ENCODE assay signal across 13 cellular contexts in genomic region chr7:28570113-28570969, GRCh38.
DNase-seq lines count a peak whose midpoint lies in the region; ATAC-seq and TF ChIP-seq lines count a peak whose summit lies in the region.
"Had no signal": no experiment of that assay in that cellular context is flagged by ENCODE, and none has a peak within 500 bp of the region (broad histone marks: within the 10 kb centered on the region; RNA-seq: fewer than 3 reads in every experiment).

No MANE protein-coding gene starts in this region.

- intact Hi-C loops in sigmoid colon (cut with DNase I): no loop called here

- no peak for DNase-seq in foreskin keratinocyte
- DNase-seq in sigmoid colon: no peak
- DNase-seq in DMS 273 treated with DMSO at 0.1 percent for 48 hours (lab: John Stamatoyannopoulos, UW): no peak
- DNase-seq in stimulated activated CD4-positive, alpha-beta T cell treated with anti-CD3 and anti-CD28 coated beads, Interleukin-12 subunit alpha, Interleukin-12 subunit beta, amount 100 ng/mL, for 4 hours: no peak
- no peak for DNase-seq in T1000 (lab: John Stamatoyannopoulos, UW)
- DNase-seq: Calu3; heart left ventricle; stimulated activated CD4-positive, alpha-beta T cell treated with anti-CD3 and anti-CD28 coated beads, Interleukin-4, amount 100 ng/mL, for 1 hour; tibial artery had no signal

- H3K27ac ChIP-seq in foreskin keratinocyte: no peak overlapping the region
- no peak overlapping the region for H3K27ac ChIP-seq in sigmoid colon
- H3K27ac ChIP-seq: heart left ventricle, SK-N-MC, tibial artery had no signal

- WGBS in sigmoid colon, 2 donors: 82 to 93% methylated on average over 13 of the region's 13 CpGs

- TF ChIP-seq CTCF in foreskin keratinocyte (conservative IDR thresholded peaks at IDR 0.05) (no peak), sigmoid colon (IDR thresholded peaks at IDR 0.05) (no peak)

- H3K36me3 ChIP-seq in sigmoid colon: no peaks in the 10 kb centered on the region
- H3K36me3 ChIP-seq: heart left ventricle, tibial artery had no signal

- H3K9me3 ChIP-seq in sigmoid colon: no peaks in the 10 kb centered on the region
- H3K9me3 ChIP-seq: heart left ventricle, tibial artery had no signal

- peak; percentile 28 for TF ChIP-seq POLR2A in GM15510 (IDR thresholded peaks at IDR 0.05; ENCODE audit: borderline replicate concordance, extremely low read depth, insufficient read length)
- TF ChIP-seq POLR2A in sigmoid colon (IDR thresholded peaks at IDR 0.05): no peak

- H3K27me3 ChIP-seq in foreskin keratinocyte (peaks cover 46% of the 10 kb centered on the region), sigmoid colon (no peaks in the 10 kb centered on the region)
- H3K27me3 ChIP-seq: heart left ventricle, tibial artery had no signal

- no peak for TF ChIP-seq EP300 in sigmoid colon (IDR thresholded peaks at IDR 0.05)

- H3K4me1 ChIP-seq in foreskin keratinocyte (peaks cover 3% of the 10 kb centered on the region), sigmoid colon (peaks cover 0 to 3% (median 0%) of the 10 kb centered on the region in 4 donors)

- ATAC-seq in GM21619 (IDR thresholded peaks at IDR 0.05; ENCODE audit: unreplicated experiment): peak; percentile 94
- peak; percentile 77 for ATAC-seq in HG03342 (IDR thresholded peaks at IDR 0.05; ENCODE audit: unreplicated experiment)
- ATAC-seq in foreskin keratinocyte: peak; percentile 55
- ATAC-seq: heart left ventricle had no signal

- no peak overlapping the region for H3K4me3 ChIP-seq in sigmoid colon
- H3K4me3 ChIP-seq: heart left ventricle, SK-N-MC, tibial artery had no signal
